In genomic region chr18:9135081-9135911, GRCh38 we compare ENCODE assay signal across 8 cellular contexts. TPM values are rescaled to one million over a fixed set of nuclear protein-coding genes. Genes with fewer than 3 reads are reported as not detected.
DNase-seq lines count a peak whose midpoint lies in the region; ATAC-seq and TF ChIP-seq lines count a peak whose summit lies in the region.

No MANE protein-coding gene starts in this region.

- intact Hi-C loops in naive thymus-derived CD4-positive, alpha-beta T cell (cut with micrococcal nuclease): loop anchor here (5.0 to 10.0 kb wide), 3 partner anchors 477 to 528 kb away; partner anchors contain the start of genes PPP4R1 (in 2 of the 2) and RAB12 (in 1 of the 2)

- POLR2A ChIA-PET in naive thymus-derived CD4-positive, alpha-beta T cell (lab: Charles Lee): interaction anchor here (0.6 to 19.8 kb wide), 11 partner anchors 9 to 199 kb away, joined by 3 to 472 read pairs (median 14); partner anchors contain the start of genes NDUFV2 and TWSG1

- peak overlapping the region; percentile 75 for H3K4me2 ChIP-seq in Karpas-422 (ENCODE audit: low read depth, low read length, poor library complexity, severe bottlenecking)

- H3K36me3 ChIP-seq in BE2C (no peaks in the 10 kb centered on the region), Karpas-422 (ENCODE audit: insufficient read depth, low read length) (peaks cover 29% of the 10 kb centered on the region)
- H3K36me3 ChIP-seq in naive thymus-derived CD4-positive, alpha-beta T cell (ENCODE audit: control insufficient read depth in 2 of 3, insufficient read depth in 3 of 3, low read length in 3 of 3): peaks cover 0 to 15% (median 14%) of the 10 kb centered on the region in 3 experiments

- H3K4me1 Mint-ChIP-seq in naive thymus-derived CD4-positive, alpha-beta T cell: peaks cover 33 to 73% (median 67%) of the 10 kb centered on the region in 7 donors

- H3K4me1 ChIP-seq in BE2C (no peaks in the 10 kb centered on the region), Karpas-422 (ENCODE audit: low read length) (peaks cover 60% of the 10 kb centered on the region)
- H3K4me1 ChIP-seq in naive thymus-derived CD4-positive, alpha-beta T cell (ENCODE audit: control insufficient read depth in 2 of 2, insufficient read depth in 2 of 2, low read length in 2 of 2): peaks cover 29 to 40% of the 10 kb centered on the region in 2 donors

- peak overlapping the region; percentile 95 to 99 (median 98) for H3K27ac Mint-ChIP-seq in naive thymus-derived CD4-positive, alpha-beta T cell

- H3K27me3 Mint-ChIP-seq in naive thymus-derived CD4-positive, alpha-beta T cell: no peaks in the 10 kb centered on the region

- H3K27me3 ChIP-seq in BE2C: no peaks in the 10 kb centered on the region
- H3K27me3 ChIP-seq in Karpas-422 (ENCODE audit: low read length): no peaks in the 10 kb centered on the region
- no peaks in the 10 kb centered on the region for H3K27me3 ChIP-seq in naive thymus-derived CD4-positive, alpha-beta T cell (ENCODE audit: control insufficient read depth in 2 of 2, insufficient read depth in 2 of 2, low read length in 2 of 2)

- H3K4me3 Mint-ChIP-seq in naive thymus-derived CD4-positive, alpha-beta T cell: peak overlapping the region; percentile 95 to 99 (median 98)

- H3K9ac ChIP-seq in Karpas-422 (ENCODE audit: low read length): peak overlapping the region; percentile 78

- no peak for DNase-seq in BE2C
- DNase-seq in Karpas-422: no peak
- DNase-seq in cardiac fibroblast (ENCODE audit: low read depth in 2 of 2): no peak
- no peak for DNase-seq in naive thymus-derived CD4-positive, alpha-beta T cell
- DNase-seq in cerebellar nuclear complex (lab: John Stamatoyannopoulos, UW): no peak
- no peak for DNase-seq in NCI-H2227 treated with DMSO at 0.1 percent for 48 hours (lab: John Stamatoyannopoulos, UW)
- DNase-seq in NK-92 treated with Interleukin-12 subunit alpha and Interleukin-12 subunit beta, amount 100 ng/mL, for 24 hours (lab: John Stamatoyannopoulos, UW): no peak

- peaks cover 45% of the 10 kb centered on the region for H3K79me2 ChIP-seq in Karpas-422 (ENCODE audit: low read length)

- no peaks in the 10 kb centered on the region for H3K9me3 Mint-ChIP-seq in naive thymus-derived CD4-positive, alpha-beta T cell

- H3K9me3 ChIP-seq in BE2C: no peaks in the 10 kb centered on the region
- no peaks in the 10 kb centered on the region for H3K9me3 ChIP-seq in Karpas-422 (ENCODE audit: low read length)
- H3K9me3 ChIP-seq in naive thymus-derived CD4-positive, alpha-beta T cell (ENCODE audit: control insufficient read depth in 2 of 3, low read length in 3 of 3): no peaks in the 10 kb centered on the region

- no peak for ATAC-seq in naive thymus-derived CD4-positive, alpha-beta T cell
- ATAC-seq in GM21786 (IDR thresholded peaks at IDR 0.05; ENCODE audit: unreplicated experiment): no peak

- H3K36me3 Mint-ChIP-seq in naive thymus-derived CD4-positive, alpha-beta T cell: peaks cover 4 to 22% (median 17%) of the 10 kb centered on the region in 5 donors

- peak overlapping the region; percentile 48 for H3K27ac ChIP-seq in Karpas-422 (ENCODE audit: low read length)
- H3K27ac ChIP-seq in naive thymus-derived CD4-positive, alpha-beta T cell (ENCODE audit: low read depth, low read length): peak overlapping the region; percentile 88

- CTCF ChIA-PET in naive thymus-derived CD4-positive, alpha-beta T cell (lab: Charles Lee): interaction anchor here (0.6 to 3.4 kb wide), 9 partner anchors 9 to 383 kb away, joined by 3 to 20 read pairs (median 7); partner anchors contain the start of gene NDUFV2

- peaks cover 20% of the 10 kb centered on the region for H4K20me1 ChIP-seq in Karpas-422 (ENCODE audit: insufficient read depth, low read depth, low read length)

- peak overlapping the region; percentile 59; the same call in 1 of the 2 replicates for H2AFZ ChIP-seq in Karpas-422 (ENCODE audit: low read length)

- H3K4me3 ChIP-seq in BE2C (ENCODE audit: low read depth, low read length) (peak overlapping the region; percentile 76), Karpas-422 (ENCODE audit: low read length) (peak overlapping the region; percentile 77), cardiac fibroblast (replicated peaks in 1 of 2; ENCODE audit: low read depth in 2 of 2, low read length in 2 of 2) (peak overlapping the region; percentile 68 to 83)
- H3K4me3 ChIP-seq in naive thymus-derived CD4-positive, alpha-beta T cell (ENCODE audit: low read length): peak overlapping the region; percentile 86

- TF ChIP-seq CTCF in BE2C (IDR thresholded peaks at IDR 0.05; ENCODE audit: low read depth, low read length): no peak
- no peak for TF ChIP-seq CTCF in cardiac fibroblast (IDR thresholded peaks at IDR 0.05; ENCODE audit: low read depth, low read length)

- H3K9me2 ChIP-seq in Karpas-422 (replicated peaks; ENCODE audit: insufficient read depth, low read length): no peaks in the 10 kb centered on the region

RNA-seq across cellular contexts. Expression of gene ANKRD12, which starts 1.3 kb away (rescaled TPM):
- 19.7 TPM for polyA plus RNA-seq in BE2C (2012; ENCODE audit: insufficient read depth, insufficient read length, low read depth)
- total RNA-seq in Karpas-422 (2014; rRNA removed; shearing (Covaris generic); ENCODE audit: low replicate concordance): 16.8 and 23.4 TPM in 2 replicates
- total RNA-seq in naive thymus-derived CD4-positive, alpha-beta T cell: 100 to 1,000 TPM in 4 of 5 experiments, 10 to 100 TPM in 1; 98.9 to 274 (median 204) TPM
- 10 to 100 TPM; 48.7 to 90.0 TPM for polyA plus RNA-seq in naive thymus-derived CD4-positive, alpha-beta T cell

RNA-seq across cellular contexts. Expression of gene NDUFV2, which starts 32.8 kb away (rescaled TPM):
- polyA plus RNA-seq in BE2C (2012; ENCODE audit: insufficient read depth, insufficient read length, low read depth): 73.5 TPM
- 88.7 and 139 TPM in 2 replicates for total RNA-seq in Karpas-422 (2014; rRNA removed; shearing (Covaris generic); ENCODE audit: low replicate concordance)
- total RNA-seq in naive thymus-derived CD4-positive, alpha-beta T cell: 100 to 1,000 TPM; 127 to 198 (median 171) TPM
- 100 to 1,000 TPM; 140 to 190 TPM for polyA plus RNA-seq in naive thymus-derived CD4-positive, alpha-beta T cell
